ENCODE assay signal across 1 cellular context in genomic region chr1:23720256-23720995, GRCh38.
TF ChIP-seq lines count a peak whose summit lies in the region.

No MANE protein-coding gene starts in this region.

TF ChIP-seq in GM23338, 12 proteins besides CTCF, POLR2A, EP300 and RAD21 (continued from another document):
- TF ChIP-seq ZNF462 (CRISPR knock-in tag; IDR thresholded peaks at IDR 0.05) (no peak), CREB1 (CRISPR knock-in tag; IDR thresholded peaks at IDR 0.05; ENCODE audit: low read depth) (no peak), ETS1 (IDR thresholded peaks at IDR 0.05) (no peak), JUNB (IDR thresholded peaks at IDR 0.05; ENCODE audit: unreplicated experiment) (no peak), STAT1 (IDR thresholded peaks at IDR 0.05; ENCODE audit: unreplicated experiment) (no peak), ZNF114 (CRISPR knock-in tag; IDR thresholded peaks at IDR 0.05) (no peak), ZNF331 (CRISPR knock-in tag; IDR thresholded peaks at IDR 0.05; ENCODE audit: low read depth) (no peak), NANOG (IDR thresholded peaks at IDR 0.05; ENCODE audit: borderline replicate concordance) (no peak), POLR2AphosphoS5 (IDR thresholded peaks at IDR 0.05; ENCODE audit: low read depth) (no peak), EZH2phosphoT487 (IDR thresholded peaks at IDR 0.05; ENCODE audit: unreplicated experiment) (no peak), EZH2 (IDR thresholded peaks at IDR 0.05; ENCODE audit: low read depth, unreplicated experiment) (no peak)
